ENCODE assay signal across 23 cellular contexts in genomic region chr15:74801311-74801997, GRCh38. TPM values are rescaled to one million over a fixed set of nuclear protein-coding genes. Genes with fewer than 3 reads are reported as not detected.
DNase-seq lines count a peak whose midpoint lies in the region; ATAC-seq, FAIRE-seq and TF ChIP-seq lines count a peak whose summit lies in the region.
"Had no signal": no experiment of that assay in that cellular context is flagged by ENCODE, and none has a peak within 500 bp of the region (broad histone marks: within the 10 kb centered on the region; RNA-seq: fewer than 3 reads in every experiment).

No MANE protein-coding gene starts in this region.

- peak overlapping the region; percentile 7 for H3K9ac ChIP-seq in neuronal stem cell (ENCODE audit: low read depth, low read length, poor library complexity)
- H3K9ac ChIP-seq in MM.1S (ENCODE audit: low read length) = no peak overlapping the region
- H3K9ac ChIP-seq: KMS-11, SK-N-SH had no signal

- H3K9me2 ChIP-seq in MM.1S (replicated peaks; ENCODE audit: insufficient read depth, low read length) = no peaks in the 10 kb centered on the region
- H3K9me2 ChIP-seq: SK-N-SH had no signal

- peaks cover 36% of the 10 kb centered on the region for H3K4me1 Mint-ChIP-seq in activated CD8-positive, alpha-beta T cell treated with anti-CD3 and anti-CD28 coated beads for 36 hours (ENCODE audit: low read depth)
- peaks cover 52% of the 10 kb centered on the region for H3K4me1 Mint-ChIP-seq in activated CD8-positive, alpha-beta T cell treated with anti-CD3 and anti-CD28 coated beads, Interleukin-2, amount 10 ng/mL, durations not matched to agents 7 days and 5 days (ENCODE audit: low read depth)
- H3K4me1 Mint-ChIP-seq in CD14-positive monocyte = peaks cover 33% of the 10 kb centered on the region

- H3K23ac ChIP-seq in neuronal stem cell (ENCODE audit: low read depth, low read length, poor library complexity) = no peak overlapping the region

- H2AFZ ChIP-seq in neuronal stem cell (ENCODE audit: low read length) (no peak overlapping the region), MM.1S (ENCODE audit: low read length) (no peak overlapping the region)
- H2AFZ ChIP-seq: GM23338 had no signal

- intact Hi-C loops in activated CD8-positive, alpha-beta T cell treated with anti-CD3 and anti-CD28 coated beads for 36 hours (cut with micrococcal nuclease) = loop anchor here (2.0 kb wide), 1 partner anchor 31 kb away; no protein-coding TSS in a partner anchor
- intact Hi-C loops in CD14-positive monocyte (cut with micrococcal nuclease) = loop anchor here (10.0 kb wide), 1 partner anchor 167 kb away; no protein-coding TSS in a partner anchor

- no peak overlapping the region for H4K91ac ChIP-seq in neuronal stem cell (ENCODE audit: low read depth, low read length, poor library complexity)

- H2BK15ac ChIP-seq in neuronal stem cell (ENCODE audit: low read length) = no peak overlapping the region

- H3K27me3 ChIP-seq in neuronal stem cell (ENCODE audit: control insufficient read depth in 3 of 3, insufficient read depth in 3 of 3, low read depth in 1 of 3, low read length in 3 of 3) = no peaks in the 10 kb centered on the region
- no peaks in the 10 kb centered on the region for H3K27me3 ChIP-seq in MM.1S (replicated peaks; ENCODE audit: insufficient read depth, low read length)
- H3K27me3 ChIP-seq: MG63 had no signal

- H3K36me3 ChIP-seq in neuronal stem cell (replicated peaks in 1 of 2; ENCODE audit: control insufficient read depth in 2 of 2, insufficient read depth in 2 of 2, low read length in 2 of 2) (peaks cover 48 to 73% of the 10 kb centered on the region in 2 donors), MM.1S (replicated peaks; ENCODE audit: insufficient read depth, low read length) (peaks cover 21% of the 10 kb centered on the region)

- H2BK5ac ChIP-seq in neuronal stem cell (ENCODE audit: low read length) = no peak overlapping the region

- TF ChIP-seq CTCF in activated CD8-positive, alpha-beta T cell treated with anti-CD3 and anti-CD28 coated beads for 36 hours (IDR thresholded peaks at IDR 0.05) = no peak
- TF ChIP-seq CTCF in CD14-positive monocyte (IDR thresholded peaks at IDR 0.05) (no peak), RWPE1 (conservative IDR thresholded peaks at IDR 0.05; ENCODE audit: low read depth) (no peak), MM.1S (IDR thresholded peaks at IDR 0.05; ENCODE audit: low read length) (no peak)

- no peak overlapping the region for H3K4me3 Mint-ChIP-seq in activated CD8-positive, alpha-beta T cell treated with anti-CD3 and anti-CD28 coated beads for 36 hours
- H3K4me3 Mint-ChIP-seq in activated CD8-positive, alpha-beta T cell treated with anti-CD3 and anti-CD28 coated beads, Interleukin-2, amount 10 ng/mL, durations not matched to agents 7 days and 5 days = no peak overlapping the region
- no peak overlapping the region for H3K4me3 Mint-ChIP-seq in CD14-positive monocyte
- H3K4me3 Mint-ChIP-seq: CD4-positive, CD25-positive, alpha-beta regulatory T cell; GM23338 had no signal

- FAIRE-seq in GM12891 (lab: Jason Lieb, UNC) = no peak
- FAIRE-seq: D721Med, G401.6 had no signal

- in situ Hi-C loops in ACHN (cut with HindIII; ENCODE audit: low pct_ligation_motif_present, low pct_unique_long_range_greater_than_20kb, low sequenced_read_pairs) = no loop called here

- H4K20me1 ChIP-seq in MM.1S (ENCODE audit: insufficient read depth, low read length) = peaks cover 21% of the 10 kb centered on the region; the same call in 1 of the 2 replicates

- no peak for TF ChIP-seq POLR2A in GM12891 (IDR thresholded peaks at IDR 0.05; ENCODE audit: low read depth, low read length)

- no peak overlapping the region for H4K8ac ChIP-seq in neuronal stem cell (ENCODE audit: low read depth, low read length)

- peaks cover 36% of the 10 kb centered on the region for H3F3A ChIP-seq in MM.1S (ENCODE audit: insufficient read depth, low read length)

- no peak overlapping the region for H3K4ac ChIP-seq in neuronal stem cell (ENCODE audit: low read length)

- H3K9me3 ChIP-seq in neuronal stem cell (replicated peaks in 1 of 2; ENCODE audit: control insufficient read depth in 2 of 2, insufficient read depth in 1 of 2, low read depth in 1 of 2, low read length in 2 of 2) (no peaks in the 10 kb centered on the region), MM.1S (replicated peaks; ENCODE audit: insufficient read depth, low read length) (no peaks in the 10 kb centered on the region)
- H3K9me3 ChIP-seq: MG63, SK-N-SH had no signal

- peak overlapping the region; percentile 49 for H3K27ac Mint-ChIP-seq in activated CD8-positive, alpha-beta T cell treated with anti-CD3 and anti-CD28 coated beads for 36 hours
- H3K27ac Mint-ChIP-seq in activated CD8-positive, alpha-beta T cell treated with anti-CD3 and anti-CD28 coated beads, Interleukin-2, amount 10 ng/mL, durations not matched to agents 7 days and 5 days = no peak overlapping the region
- peak overlapping the region; percentile 9 to 98 (median 93) for H3K27ac Mint-ChIP-seq in CD14-positive monocyte
- H3K27ac Mint-ChIP-seq: GM23338 had no signal

- H3K79me1 ChIP-seq in neuronal stem cell (ENCODE audit: low read depth, low read length) = peaks cover 11% of the 10 kb centered on the region

- H2BK12ac ChIP-seq in neuronal stem cell (ENCODE audit: low read length) = peak overlapping the region; percentile 76

- no peak overlapping the region for H3K18ac ChIP-seq in neuronal stem cell (ENCODE audit: low read length)

- no peak for DNase-seq in activated CD8-positive, alpha-beta T cell treated with anti-CD3 and anti-CD28 coated beads for 36 hours
- no peak for DNase-seq in activated CD8-positive, alpha-beta T cell treated with anti-CD3 and anti-CD28 coated beads, Interleukin-2, amount 10 ng/mL, durations not matched to agents 7 days and 5 days
- no peak for DNase-seq in CD14-positive monocyte (ENCODE audit: low spot score)
- DNase-seq in RWPE1 (ENCODE audit: low spot score) = no peak
- no peak for DNase-seq in neuronal stem cell (ENCODE audit: low spot score)
- DNase-seq in ACHN = no peak
- no peak for DNase-seq in GM12891 (ENCODE audit: insufficient read length, low spot score)
- DNase-seq in MM.1S = no peak
- DNase-seq: CD4-positive, CD25-positive, alpha-beta regulatory T cell; DMS79 treated with DMSO at 0.1 percent for 48 hours; MG63; NCI-H1105; NCI-H1694 treated with DMSO at 0.1 percent for 48 hours; NCI-H446 treated with DMSO at 0.1 percent for 48 hours; NCI-H774; Right ventricle myocardium superior; SK-N-SH had no signal

- H2AK5ac ChIP-seq in neuronal stem cell (ENCODE audit: low read depth, low read length) = no peak overlapping the region

- H3K9me3 Mint-ChIP-seq in activated CD8-positive, alpha-beta T cell treated with anti-CD3 and anti-CD28 coated beads for 36 hours = no peaks in the 10 kb centered on the region
- no peaks in the 10 kb centered on the region for H3K9me3 Mint-ChIP-seq in activated CD8-positive, alpha-beta T cell treated with anti-CD3 and anti-CD28 coated beads, Interleukin-2, amount 10 ng/mL, durations not matched to agents 7 days and 5 days (ENCODE audit: insufficient read depth)
- no peaks in the 10 kb centered on the region for H3K9me3 Mint-ChIP-seq in CD14-positive monocyte
- H3K9me3 Mint-ChIP-seq: CD4-positive, CD25-positive, alpha-beta regulatory T cell; GM23338 had no signal

- H3K79me2 ChIP-seq in MM.1S (ENCODE audit: low read length) = peaks cover 51% of the 10 kb centered on the region

- H3K4me3 ChIP-seq in neuronal stem cell (ENCODE audit: low read length in 2 of 2) = peak overlapping the region in 1 of 2 donors; percentile 14
- H3K4me3 ChIP-seq in MM.1S (ENCODE audit: low read length) = no peak overlapping the region
- H3K4me3 ChIP-seq: GM23338, MG63 had no signal

- no peaks in the 10 kb centered on the region for H3K27me3 Mint-ChIP-seq in activated CD8-positive, alpha-beta T cell treated with anti-CD3 and anti-CD28 coated beads for 36 hours
- no peaks in the 10 kb centered on the region for H3K27me3 Mint-ChIP-seq in activated CD8-positive, alpha-beta T cell treated with anti-CD3 and anti-CD28 coated beads, Interleukin-2, amount 10 ng/mL, durations not matched to agents 7 days and 5 days (ENCODE audit: low read depth)
- H3K27me3 Mint-ChIP-seq in CD14-positive monocyte (ENCODE audit: low read depth in 3 of 3) = peaks cover 0 to 1% (median 1%) of the 10 kb centered on the region in 3 donors
- H3K27me3 Mint-ChIP-seq: CD4-positive, CD25-positive, alpha-beta regulatory T cell had no signal

- H3K4me1 ChIP-seq in neuronal stem cell (ENCODE audit: control insufficient read depth in 2 of 2, insufficient read depth in 1 of 2, low read depth in 1 of 2, low read length in 2 of 2) (no peaks in the 10 kb centered on the region), MM.1S (ENCODE audit: low read length) (peaks cover 30% of the 10 kb centered on the region)

- no peak overlapping the region for H3K4me2 ChIP-seq in neuronal stem cell (ENCODE audit: insufficient read depth, low read length, poor library complexity, severe bottlenecking)
- no peak overlapping the region for H3K4me2 ChIP-seq in MM.1S (ENCODE audit: low read depth, low read length)
- H3K4me2 ChIP-seq: GM23338, KMS-11, SK-N-SH had no signal

- no CpG with 5 or more reads among the region's 18 CpGs for WGBS in neuronal stem cell (ENCODE audit: extremely low coverage in 2 of 2, insufficient read length in 2 of 2, insufficient replicate concordance in 1 of 2), 2 donors

- H3K27ac ChIP-seq in RWPE1 (peak overlapping the region; percentile 93), neuronal stem cell (replicated peaks; ENCODE audit: low read length) (no peak overlapping the region), MM.1S (ENCODE audit: low read length) (no peak overlapping the region)
- H3K27ac ChIP-seq: KMS-11 had no signal

- no peak overlapping the region for H3K14ac ChIP-seq in neuronal stem cell (ENCODE audit: low read length)

- peaks cover 61% of the 10 kb centered on the region for H3K36me3 Mint-ChIP-seq in activated CD8-positive, alpha-beta T cell treated with anti-CD3 and anti-CD28 coated beads for 36 hours (ENCODE audit: low read depth)
- H3K36me3 Mint-ChIP-seq in activated CD8-positive, alpha-beta T cell treated with anti-CD3 and anti-CD28 coated beads, Interleukin-2, amount 10 ng/mL, durations not matched to agents 7 days and 5 days (ENCODE audit: low read depth) = peaks cover 70% of the 10 kb centered on the region
- peaks cover 64 to 79% of the 10 kb centered on the region in 2 donors for H3K36me3 Mint-ChIP-seq in CD14-positive monocyte

- POLR2A ChIA-PET in activated CD8-positive, alpha-beta T cell treated with anti-CD3 and anti-CD28 coated beads for 36 hours (lab: Charles Lee) = interaction anchor here (2.3 to 3.7 kb wide), 2 partner anchors 14 to 31 kb away, joined by 20 to 31 read pairs; no protein-coding TSS in a partner anchor
- POLR2A ChIA-PET in activated CD8-positive, alpha-beta T cell treated with anti-CD3 and anti-CD28 coated beads, Interleukin-2, amount 10 ng/mL, durations not matched to agents 7 days and 5 days (lab: Charles Lee) = interaction anchor here (20.1 kb wide), 1 partner anchor 23 kb away, joined by 670 read pairs; the partner anchor contains the start of gene CSK
- POLR2A ChIA-PET in RWPE1 (lab: Yijun Ruan, JAX; ENCODE audit: low non-redundant PET) = no interaction called here

- CTCF ChIA-PET in activated CD8-positive, alpha-beta T cell treated with anti-CD3 and anti-CD28 coated beads for 36 hours (lab: Charles Lee) = interaction anchor here (1.0 to 25.9 kb wide), 5 partner anchors 9 to 180 kb away, joined by 3 to 1327 read pairs (median 5); partner anchors contain the start of gene CSK
- CTCF ChIA-PET in activated CD8-positive, alpha-beta T cell treated with anti-CD3 and anti-CD28 coated beads, Interleukin-2, amount 10 ng/mL, durations not matched to agents 7 days and 5 days (lab: Charles Lee) = interaction anchor here (1.0 to 25.5 kb wide), 7 partner anchors 8 to 184 kb away, joined by 3 to 1683 read pairs (median 5); partner anchors contain the start of gene CSK
- CTCF ChIA-PET in RWPE1 (lab: Yijun Ruan, JAX) = interaction anchor here (0.8 to 2.6 kb wide), 5 partner anchors 14 to 180 kb away, joined by 3 to 43 read pairs (median 4); partner anchors contain the start of gene CSK

- no peak overlapping the region for H2BK120ac ChIP-seq in neuronal stem cell (ENCODE audit: low read depth, low read length)

- ATAC-seq in activated CD8-positive, alpha-beta T cell treated with anti-CD3 and anti-CD28 coated beads for 36 hours = no peak
- no peak for ATAC-seq in activated CD8-positive, alpha-beta T cell treated with anti-CD3 and anti-CD28 coated beads, Interleukin-2, amount 10 ng/mL, durations not matched to agents 7 days and 5 days
- ATAC-seq: GM23338, Panc1 had no signal

RNA-seq across cellular contexts. Expression of gene LMAN1L, which starts 11.2 kb away (rescaled TPM):
- under 1 TPM in 1 of 2 experiments, not detected in 1; 0.11 TPM for total RNA-seq in activated CD8-positive, alpha-beta T cell treated with anti-CD3 and anti-CD28 coated beads for 36 hours
- 1 to 10 TPM in 1 of 2 experiments, under 1 TPM in 1; 0.47 to 1.0 TPM for total RNA-seq in activated CD8-positive, alpha-beta T cell treated with anti-CD3 and anti-CD28 coated beads, Interleukin-2, amount 10 ng/mL, durations not matched to agents 7 days and 5 days
- not detected for polyA plus RNA-seq in CD14-positive monocyte
- not detected for polyA plus RNA-seq in neuronal stem cell (2013, experiment 1 of 2)
- polyA plus RNA-seq in neuronal stem cell (2013, experiment 2 of 2) = not detected
- 0.28 TPM for polyA plus RNA-seq in GM12891 (2012; ENCODE audit: low read depth, missing spikeins)
- total RNA-seq: A172; CD4-positive, CD25-positive, alpha-beta regulatory T cell; GM23338 had no signal
- polyA plus RNA-seq: CD4-positive, CD25-positive, alpha-beta regulatory T cell; GM23338 had no signal

RNA-seq across cellular contexts. Expression of gene CSK, which starts 19.6 kb away (rescaled TPM):
- 100 to 1,000 TPM; 254 to 260 TPM for total RNA-seq in activated CD8-positive, alpha-beta T cell treated with anti-CD3 and anti-CD28 coated beads for 36 hours
- 100 to 1,000 TPM; 314 to 330 TPM for total RNA-seq in activated CD8-positive, alpha-beta T cell treated with anti-CD3 and anti-CD28 coated beads, Interleukin-2, amount 10 ng/mL, durations not matched to agents 7 days and 5 days
- polyA plus RNA-seq in CD14-positive monocyte = 100 to 1,000 TPM in 1 of 2 donors, 10 to 100 TPM in 1; 79.0 to 106 TPM
- polyA plus RNA-seq in neuronal stem cell (2013, experiment 1 of 2) = 40.7 TPM
- 40.4 TPM for polyA plus RNA-seq in neuronal stem cell (2013, experiment 2 of 2)
- 116 TPM for polyA plus RNA-seq in GM12891 (2012; ENCODE audit: low read depth, missing spikeins)

RNA-seq across cellular contexts. Expression of gene CPLX3, which starts 25.0 kb away (rescaled TPM):
- under 1 TPM in 1 of 2 experiments, not detected in 1; 0.11 TPM for total RNA-seq in activated CD8-positive, alpha-beta T cell treated with anti-CD3 and anti-CD28 coated beads for 36 hours
- not detected for total RNA-seq in activated CD8-positive, alpha-beta T cell treated with anti-CD3 and anti-CD28 coated beads, Interleukin-2, amount 10 ng/mL, durations not matched to agents 7 days and 5 days
- polyA plus RNA-seq in CD14-positive monocyte = not detected
- 0.03 TPM for polyA plus RNA-seq in neuronal stem cell (2013, experiment 1 of 2)
- 0.03 TPM for polyA plus RNA-seq in neuronal stem cell (2013, experiment 2 of 2)
- 0.15 TPM for polyA plus RNA-seq in GM12891 (2012; ENCODE audit: low read depth, missing spikeins)
- total RNA-seq: A172 had no signal
- polyA plus RNA-seq: CD4-positive, CD25-positive, alpha-beta regulatory T cell; GM23338; SK-N-SH had no signal

RNA-seq across cellular contexts. Expression of gene ULK3, which starts 41.5 kb away (rescaled TPM):
- total RNA-seq in activated CD8-positive, alpha-beta T cell treated with anti-CD3 and anti-CD28 coated beads for 36 hours = 10 to 100 TPM; 45.9 to 49.3 TPM
- 10 to 100 TPM; 56.9 to 58.0 TPM for total RNA-seq in activated CD8-positive, alpha-beta T cell treated with anti-CD3 and anti-CD28 coated beads, Interleukin-2, amount 10 ng/mL, durations not matched to agents 7 days and 5 days
- 10 to 100 TPM in 1 of 2 donors, 1 to 10 TPM in 1; 9.4 to 16.0 TPM for polyA plus RNA-seq in CD14-positive monocyte
- polyA plus RNA-seq in neuronal stem cell (2013, experiment 1 of 2) = 16.2 TPM
- 15.9 TPM for polyA plus RNA-seq in neuronal stem cell (2013, experiment 2 of 2)
- polyA plus RNA-seq in GM12891 (2012; ENCODE audit: low read depth, missing spikeins) = 16.3 TPM

RNA-seq across cellular contexts. Expression of gene CYP1A2, which starts 52.8 kb away (rescaled TPM):
- total RNA-seq in activated CD8-positive, alpha-beta T cell treated with anti-CD3 and anti-CD28 coated beads for 36 hours = not detected
- not detected for total RNA-seq in activated CD8-positive, alpha-beta T cell treated with anti-CD3 and anti-CD28 coated beads, Interleukin-2, amount 10 ng/mL, durations not matched to agents 7 days and 5 days
- polyA plus RNA-seq in CD14-positive monocyte = not detected
- polyA plus RNA-seq in neuronal stem cell (2013, experiment 1 of 2) = not detected
- not detected for polyA plus RNA-seq in neuronal stem cell (2013, experiment 2 of 2)
- not detected for polyA plus RNA-seq in GM12891 (2012; ENCODE audit: low read depth, missing spikeins)
- total RNA-seq: A172; CD4-positive, CD25-positive, alpha-beta regulatory T cell; GM23338; Right ventricle myocardium superior had no signal
- polyA plus RNA-seq: CD4-positive, CD25-positive, alpha-beta regulatory T cell; GM23338; SK-N-SH had no signal
